In the genomic region with DNA sequence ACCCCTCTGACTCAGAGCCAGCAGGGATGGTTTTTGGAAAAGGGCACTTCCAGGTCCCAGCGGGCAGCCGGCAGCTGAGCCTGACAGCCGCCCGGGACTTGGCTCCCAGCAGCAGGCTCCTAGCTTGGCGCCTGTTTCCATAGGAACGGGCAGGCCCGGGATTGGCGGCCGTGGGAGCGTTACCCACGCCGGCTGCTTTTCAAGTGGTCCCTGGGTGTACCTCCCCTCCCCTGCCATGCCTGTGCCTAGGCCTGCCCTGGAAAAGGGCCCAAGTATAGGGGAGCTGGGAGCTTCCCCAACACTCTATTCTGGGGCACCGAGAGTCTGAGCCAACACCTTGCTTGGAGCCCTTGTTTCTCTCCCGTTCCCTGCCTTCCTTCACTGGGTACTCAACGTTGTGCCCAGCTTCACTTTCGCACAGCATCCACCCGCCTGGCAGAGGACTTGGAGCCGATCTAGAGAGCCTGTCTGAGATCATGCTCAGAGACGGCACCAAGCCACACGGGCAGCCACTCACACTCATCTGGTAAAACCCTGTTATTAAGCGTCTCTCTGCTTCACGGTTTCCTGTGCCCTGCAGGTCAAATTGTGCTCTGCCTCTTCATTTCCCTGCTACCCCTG, we compare ENCODE assay signal across 11 cellular contexts.
A peak's percentile ranks its signal among the peaks of the same experiment; 100 is the strongest.
DNase-seq lines count a peak whose midpoint lies in the region; ATAC-seq and TF ChIP-seq lines count a peak whose summit lies in the region.
"Had no signal": no experiment of that assay in that cellular context is flagged by ENCODE, and none has a peak within 500 bp of the region (broad histone marks: within the 10 kb centered on the region; RNA-seq: fewer than 3 reads in every experiment).

No MANE protein-coding gene starts in this region.

- H3K4me3 ChIP-seq in thoracic aorta, result peak overlapping the region; percentile 44
- H3K4me3 ChIP-seq: skin epidermis had no signal

- no peak overlapping the region for H3K4me3 Mint-ChIP-seq in glutamatergic neuron (ENCODE audit: unreplicated experiment)

- no peak for TF ChIP-seq CTCF in glutamatergic neuron (IDR thresholded peaks at IDR 0.05; ENCODE audit: partially characterized antibody, unreplicated experiment)
- no peak for TF ChIP-seq CTCF in thoracic aorta (IDR thresholded peaks at IDR 0.05)

- H3K27ac Mint-ChIP-seq in glutamatergic neuron (ENCODE audit: unreplicated experiment), result no peak overlapping the region

- H3K36me3 Mint-ChIP-seq in glutamatergic neuron (ENCODE audit: unreplicated experiment), result no peaks in the 10 kb centered on the region

- no peaks in the 10 kb centered on the region for H3K27me3 ChIP-seq in thoracic aorta (replicated peaks; ENCODE audit: insufficient read depth)

- peak overlapping the region in 1 of 2 donors; percentile 35 for H3K27ac ChIP-seq in thoracic aorta
- H3K27ac ChIP-seq: 22Rv1, epithelial cell of prostate, skin epidermis had no signal

- ATAC-seq in thoracic aorta (ENCODE audit: insufficient number of reproducible peaks, low FRiP score, low read depth), result no peak
- ATAC-seq in HG03469 (IDR thresholded peaks at IDR 0.05; ENCODE audit: unreplicated experiment), result no peak
- no peak for ATAC-seq in HG03442 (IDR thresholded peaks at IDR 0.05; ENCODE audit: unreplicated experiment)
- no peak for ATAC-seq in HG02623 (IDR thresholded peaks at IDR 0.05; ENCODE audit: unreplicated experiment)

- H3K36me3 ChIP-seq in thoracic aorta, result no peaks in the 10 kb centered on the region

- peaks cover 20% of the 10 kb centered on the region for H3K4me1 Mint-ChIP-seq in glutamatergic neuron (ENCODE audit: low read depth, unreplicated experiment)

- no peaks in the 10 kb centered on the region for H3K9me3 ChIP-seq in thoracic aorta

- no peaks in the 10 kb centered on the region for H3K9me3 Mint-ChIP-seq in glutamatergic neuron (ENCODE audit: unreplicated experiment)

- H3K27me3 Mint-ChIP-seq in glutamatergic neuron (ENCODE audit: unreplicated experiment), result no peaks in the 10 kb centered on the region

- peaks cover 0 to 19% of the 10 kb centered on the region in 2 donors for H3K4me1 ChIP-seq in thoracic aorta (ENCODE audit: control insufficient read depth in 1 of 2, low read depth in 2 of 2)

- DNase-seq in NCI-H1436 (lab: John Stamatoyannopoulos, UW), result peak; percentile 46
- DNase-seq in NCI-H1436 treated with DMSO at 0.1 percent for 48 hours (lab: John Stamatoyannopoulos, UW), result no peak
- peak; percentile 86 to 90 for DNase-seq in NCI-H524 (lab: John Stamatoyannopoulos, UW)
- DNase-seq in glutamatergic neuron, result peak; percentile 37
- no peak for DNase-seq in thoracic aorta (ENCODE audit: low spot score)

Comparison
In these comparisons a context has a peak if more than half of its experiments do, and no peak if none do; other contexts are left out.
1. DNase-seq: peak in NCI-H1436 (single experiment), NCI-H524 (2 of 2) and glutamatergic neuron (single experiment); none in NCI-H1436 treated with DMSO at 0.1 percent for 48 hours (single experiment) and thoracic aorta (single experiment).